In genomic region chr10:33350041-33350440, GRCh38 we compare ENCODE assay signal across 25 cellular contexts. TPM values are rescaled to one million over a fixed set of nuclear protein-coding genes. Genes with fewer than 3 reads are reported as not detected.
DNase-seq lines count a peak whose midpoint lies in the region; ATAC-seq, FAIRE-seq and TF ChIP-seq lines count a peak whose summit lies in the region.
"Had no signal": no experiment of that assay in that cellular context is flagged by ENCODE, and none has a peak within 500 bp of the region (broad histone marks: within the 10 kb centered on the region; RNA-seq: fewer than 3 reads in every experiment).

No MANE protein-coding gene starts in this region.

- DNase-seq in ELR (ENCODE audit: low read depth) (peak; percentile 54), H54 (ENCODE audit: insufficient read length, low spot score) (no peak), PC-3 (peak; percentile 99), lower leg skin (ENCODE audit: low spot score in 2 of 2) (no peak), right lobe of liver (no peak)
- DNase-seq: 8988T; ACHN; BE2C; C1 segment of cervical spinal cord; CD4-positive, alpha-beta memory T cell; CD4-positive, CD25-positive, alpha-beta regulatory T cell; CD8-positive, alpha-beta memory T cell; COR-L47; DMS 273 treated with DMSO at 0.1 percent for 48 hours; DMS153; DMS53; DMS79; DND-41; EL; GF-D8 had no signal

- ATAC-seq in PC-3 (peak; percentile 37), GM18858 (IDR thresholded peaks at IDR 0.05; ENCODE audit: unreplicated experiment) (no peak), right lobe of liver (no peak)

- H3K4me2 ChIP-seq in PC-3 (ENCODE audit: low read length), result peak overlapping the region; percentile 49
- H3K4me2 ChIP-seq: BLaER1 had no signal

- intact Hi-C loops in PC-3 (cut with micrococcal nuclease), result loop anchor here (1.0 to 5.0 kb wide), 2 partner anchors 14 to 127 kb away; no protein-coding TSS in a partner anchor
- intact Hi-C loops in lower leg skin (cut with DNase I; ENCODE audit: low total_unique reads), result no loop called here
- intact Hi-C loops in right lobe of liver (cut with DNase I), result no loop called here

- 76 to 87% methylated on average over 2 of the region's 2 CpGs for WGBS in lower leg skin, 2 donors
- WGBS in right lobe of liver (ENCODE audit: insufficient coverage, low coverage, low lambda C conversion rate, missing lambda C conversion rate), result 79% methylated on average over 2 of the region's 2 CpGs

- H3K36me3 ChIP-seq in PC-3 (ENCODE audit: low read depth, low read length) (no peaks in the 10 kb centered on the region), right lobe of liver (no peaks in the 10 kb centered on the region)
- H3K36me3 ChIP-seq: BE2C, BLaER1 had no signal

- peaks cover 88% of the 10 kb centered on the region for H3K4me1 ChIP-seq in PC-3 (ENCODE audit: insufficient read depth, low read length)
- no peaks in the 10 kb centered on the region for H3K4me1 ChIP-seq in right lobe of liver
- H3K4me1 ChIP-seq: BLaER1 had no signal

- H3F3A ChIP-seq in PC-3 (ENCODE audit: low read length, unreplicated experiment), result peaks cover 16% of the 10 kb centered on the region

- no peaks in the 10 kb centered on the region for H3K79me2 ChIP-seq in PC-3 (ENCODE audit: low read length)

- H3K9me3 ChIP-seq in PC-3 (ENCODE audit: low read length) (no peaks in the 10 kb centered on the region), right lobe of liver (no peaks in the 10 kb centered on the region)
- H3K9me3 ChIP-seq: BE2C, BLaER1 had no signal

- FAIRE-seq in H54 (lab: Jason Lieb, UNC), result peak; percentile 58
- FAIRE-seq: A204.1, G401.6, GM12891 had no signal

- H2AFZ ChIP-seq in PC-3 (ENCODE audit: low read length), result no peak overlapping the region

- BruUV-seq in PC-3 (replicated peaks; lab: Mats Ljungman, UMichigan), result no TSS peak

- POLR2A ChIA-PET in PC-3 (lab: Charles Lee; ENCODE audit: unreplicated experiment), result interaction anchor here (0.5 to 0.7 kb wide), 4 partner anchors 10 to 258 kb away, joined by 3 to 11 read pairs (median 4); no protein-coding TSS in a partner anchor

- H4K20me1 ChIP-seq in PC-3 (ENCODE audit: low read length), result no peaks in the 10 kb centered on the region
- H4K20me1 ChIP-seq: BLaER1 had no signal

- H3K4me3 ChIP-seq in PC-3 (ENCODE audit: low read length) (peak overlapping the region; percentile 17; the same call in 1 of the 2 replicates), lower leg skin (ENCODE audit: low read depth, poor library complexity, severe bottlenecking) (no peak overlapping the region), right lobe of liver (no peak overlapping the region)
- H3K4me3 ChIP-seq: BLaER1 had no signal

- H3K27ac ChIP-seq in PC-3 (ENCODE audit: low read length) (peak overlapping the region; percentile 53), right lobe of liver (no peak overlapping the region)
- H3K27ac ChIP-seq: BLaER1 had no signal

- H3K9ac ChIP-seq in PC-3 (ENCODE audit: low read length), result peak overlapping the region; percentile 0; the same call in 1 of the 2 replicates
- H3K9ac ChIP-seq: BLaER1 had no signal

- no peak for TF ChIP-seq POLR2A in H54 (IDR thresholded peaks at IDR 0.05; ENCODE audit: low read depth, low read length)
- TF ChIP-seq POLR2A in lower leg skin (IDR thresholded peaks at IDR 0.05), result no peak
- no peak for TF ChIP-seq POLR2A in right lobe of liver (IDR thresholded peaks at IDR 0.05)

- CTCF ChIA-PET in PC-3 (lab: Charles Lee), result interaction anchor here (0.6 kb wide), 2 partner anchors 21 to 690 kb away, joined by 3 read pairs; no protein-coding TSS in a partner anchor

- H3K27me3 ChIP-seq in PC-3 (ENCODE audit: low read length) (no peaks in the 10 kb centered on the region), right lobe of liver (no peaks in the 10 kb centered on the region)
- H3K27me3 ChIP-seq: BE2C, BLaER1 had no signal

- no peak for TF ChIP-seq CTCF in PC-3 (conservative IDR thresholded peaks at IDR 0.05; ENCODE audit: low read depth, low read length)
- TF ChIP-seq CTCF in lower leg skin (IDR thresholded peaks at IDR 0.05), result no peak
- no peak for TF ChIP-seq CTCF in right lobe of liver (IDR thresholded peaks at IDR 0.05)

- no peaks in the 10 kb centered on the region for H3K9me2 ChIP-seq in PC-3 (replicated peaks; ENCODE audit: low read length)

RNA-seq across cellular contexts. Expression of gene NRP1, which starts 15.6 kb away (rescaled TPM):
- total RNA-seq in PC-3 (2014; rRNA removed), result 482 and 555 TPM in 2 replicates
- 10 to 100 TPM in 3 of 4 donors, 1 to 10 TPM in 1; 8.2 to 24.6 (median 18.7) TPM for total RNA-seq in lower leg skin
- 10 to 100 TPM; 14.7 to 61.7 (median 29.5) TPM for total RNA-seq in right lobe of liver
- total RNA-seq: CD4-positive, CD25-positive, alpha-beta regulatory T cell had no signal

Comparison
In these comparisons a context has a peak if more than half of its experiments do, and no peak if none do; other contexts are left out.
1. DNase-seq: peak in ELR (single experiment) and PC-3 (single experiment); none in H54 (single experiment), lower leg skin (0 of 2) and right lobe of liver (0 of 3).